29 cellular contexts compared by ENCODE assay signal in the genomic region with DNA sequence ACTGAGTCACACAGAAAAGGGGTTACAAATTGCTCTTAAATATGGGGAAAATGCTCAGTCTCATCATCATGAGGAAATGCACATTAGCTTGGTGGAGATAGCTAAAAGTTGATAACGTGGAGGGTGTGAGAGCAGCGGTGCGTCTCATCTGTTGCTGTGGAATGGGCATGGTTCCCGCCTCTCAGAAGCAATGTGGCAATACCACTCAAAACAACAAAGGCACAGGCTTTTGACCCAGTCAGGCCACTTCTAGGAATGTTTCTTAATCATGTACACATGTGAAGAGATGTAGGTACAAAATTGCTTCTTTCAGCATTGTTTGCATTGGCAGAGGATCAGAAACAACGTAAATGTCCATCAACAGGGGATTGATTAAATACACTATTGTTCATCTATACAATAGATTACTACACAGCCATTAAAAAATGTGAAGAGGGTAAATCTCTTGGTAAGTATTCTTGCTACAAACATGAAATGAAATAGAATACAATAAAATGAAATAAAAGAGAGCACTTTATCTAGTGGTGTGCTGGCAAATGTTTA.
DNase-seq lines count a peak whose midpoint lies in the region; ATAC-seq, FAIRE-seq and TF ChIP-seq lines count a peak whose summit lies in the region.
"Had no signal": no experiment of that assay in that cellular context is flagged by ENCODE, and none has a peak within 500 bp of the region (broad histone marks: within the 10 kb centered on the region; RNA-seq: fewer than 3 reads in every experiment).

No MANE protein-coding gene starts in this region.

- H3K36me3 ChIP-seq in fibroblast of lung (ENCODE audit: control insufficient read depth, insufficient read depth, low read length) (no peaks in the 10 kb centered on the region), thyroid gland (no peaks in the 10 kb centered on the region)
- H3K36me3 ChIP-seq: breast epithelium, uterus had no signal

- H3K79me2 ChIP-seq in fibroblast of lung (ENCODE audit: control insufficient read depth, insufficient read depth, low read length): no peaks in the 10 kb centered on the region
- H3K79me2 ChIP-seq: parathyroid adenoma had no signal

- intact Hi-C loops in thyroid gland (cut with DNase I): no loop called here

- TF ChIP-seq CTCF in fibroblast of lung (conservative IDR thresholded peaks at IDR 0.05 in 1 of 2, IDR thresholded peaks at IDR 0.05 in 1 of 2; ENCODE audit: low read depth in 1 of 2, low read length in 2 of 2): no peak
- TF ChIP-seq CTCF in thyroid gland (IDR thresholded peaks at IDR 0.05): no peak

- H3K27me3 ChIP-seq in fibroblast of lung (ENCODE audit: control insufficient read depth, insufficient read depth, low read length) (no peaks in the 10 kb centered on the region), thyroid gland (no peaks in the 10 kb centered on the region)
- H3K27me3 ChIP-seq: breast epithelium, uterus had no signal

- ATAC-seq in GM21447 (IDR thresholded peaks at IDR 0.05; ENCODE audit: unreplicated experiment): no peak

- H3K9ac ChIP-seq in fibroblast of lung (ENCODE audit: insufficient read depth, low read length): no peak overlapping the region
- H3K9ac ChIP-seq: parathyroid adenoma had no signal

- WGBS in thyroid gland, 2 donors: 25 to 35% methylated on average over 5 of the region's 5 CpGs

- H3K4me3 ChIP-seq in fibroblast of lung (replicated peaks in 1 of 4; ENCODE audit: control extremely low read depth in 1 of 4, insufficient read depth in 1 of 4, low read depth in 3 of 4, low read length in 4 of 4) (no peak overlapping the region), thyroid gland (replicated peaks in 1 of 3) (no peak overlapping the region)
- H3K4me3 ChIP-seq: breast epithelium, uterus had no signal

- no peak overlapping the region for H2AFZ ChIP-seq in fibroblast of lung (ENCODE audit: low read length)

- H3K9me3 ChIP-seq in fibroblast of lung (ENCODE audit: control insufficient read depth, insufficient read depth, low read depth, low read length): no peaks in the 10 kb centered on the region
- no peaks in the 10 kb centered on the region for H3K9me3 ChIP-seq in thyroid gland
- H3K9me3 ChIP-seq: breast epithelium, uterus had no signal

- H3K27ac ChIP-seq in fibroblast of lung (ENCODE audit: insufficient read depth, low read length) (no peak overlapping the region), thyroid gland (no peak overlapping the region)
- H3K27ac ChIP-seq: breast epithelium, epithelial cell of prostate, parathyroid adenoma, uterus had no signal

- DNase-seq in NCI-H1436 (lab: John Stamatoyannopoulos, UW) (peak; percentile 1), NCI-H1436 treated with DMSO at 0.1 percent for 48 hours (lab: John Stamatoyannopoulos, UW) (no peak), NCI-H748 (lab: John Stamatoyannopoulos, UW; ENCODE audit: unreplicated experiment) (peak; percentile 95), fibroblast of lung (ENCODE audit: low read depth in 2 of 2) (peak; percentile 22 to 23), thyroid gland (peak; percentile 39), MV-4-11 (lab: John Stamatoyannopoulos, UW) (no peak), GM19239 (ENCODE audit: insufficient read length, low spot score) (no peak)
- DNase-seq: 8988T; activated CD4-positive, alpha-beta memory T cell treated with anti-CD3 and anti-CD28 coated beads for 36 hours; activated CD4-positive, CD25-positive, alpha-beta regulatory T cell treated with anti-CD3 and anti-CD28 coated beads, Interleukin-2, amount 50 U/mL, for 72 hours; activated CD8-positive, alpha-beta memory T cell treated with anti-CD3 and anti-CD28 coated beads, Interleukin-2, amount 50 U/mL, for 4 hours; activated naive CD4-positive, alpha-beta T cell treated with anti-CD3 and anti-CD28 coated beads, Interleukin-2, amount 10 ng/mL, durations not matched to agents 7 days and 5 days; amygdala; CD4-positive, alpha-beta T cell; effector CD4-positive, alpha-beta T cell; IMR-90; kidney glomerular epithelial cell; NCI-H526 treated with DMSO at 0.1 percent for 48 hours; nephron progenitor cell; stimulated activated CD4-positive, alpha-beta T cell treated with anti-CD3 and anti-CD28 coated beads, Interleukin-15, amount 100 ng/mL, for 24 hours; stimulated activated naive CD4-positive, alpha-beta T cell; uterus had no signal

- H3K4me1 ChIP-seq in fibroblast of lung (ENCODE audit: control insufficient read depth, extremely low read depth, insufficient read depth, low read length) (no peaks in the 10 kb centered on the region), thyroid gland (peaks cover 0 to 7% of the 10 kb centered on the region in 2 donors)
- H3K4me1 ChIP-seq: breast epithelium, uterus had no signal

- no peak for FAIRE-seq in GM19239 (lab: Jason Lieb, UNC)
- FAIRE-seq: frontal cortex, H1, TTC549 had no signal

- TF ChIP-seq POLR2A in thyroid gland (IDR thresholded peaks at IDR 0.05): no peak

- no peak overlapping the region for H3K4me2 ChIP-seq in fibroblast of lung (ENCODE audit: extremely low read depth, insufficient read depth, low read length)

- H4K20me1 ChIP-seq in fibroblast of lung (ENCODE audit: control insufficient read depth, extremely low read depth, insufficient read depth, low read length): no peaks in the 10 kb centered on the region

Comparison
In these comparisons a context has a peak if more than half of its experiments do, and no peak if none do; other contexts are left out.
1. DNase-seq: peak in NCI-H1436 (single experiment), NCI-H748 (single experiment), fibroblast of lung (2 of 2) and thyroid gland (2 of 2); none in NCI-H1436 treated with DMSO at 0.1 percent for 48 hours (single experiment), MV-4-11 (single experiment) and GM19239 (single experiment).